30 cellular contexts compared by ENCODE assay signal in the genomic region with DNA sequence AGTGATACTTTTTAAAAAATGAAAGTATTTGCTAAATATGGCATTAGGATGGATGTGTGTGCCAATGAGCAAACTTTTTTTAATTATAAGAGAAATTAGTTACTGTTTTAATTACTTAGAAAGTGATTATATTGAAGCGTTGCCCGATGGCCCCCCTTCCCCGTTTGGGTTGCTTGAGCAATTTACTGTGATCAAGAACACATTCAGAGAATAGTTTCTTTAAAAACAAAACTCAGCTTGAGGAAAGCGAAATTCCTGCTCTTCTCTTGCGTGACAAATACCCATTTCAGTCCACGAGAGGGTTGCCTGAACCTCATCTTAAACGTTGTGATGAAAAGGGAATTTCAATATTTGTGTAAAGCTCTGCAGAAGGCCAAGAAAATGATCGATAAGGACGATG.
"Had no signal": no experiment of that assay in that cellular context is flagged by ENCODE, and none has a peak within 500 bp of the region (broad histone marks: within the 10 kb centered on the region; RNA-seq: fewer than 3 reads in every experiment).

No MANE protein-coding gene starts in this region.

- H3K36me3 ChIP-seq: adrenal gland, brain microvascular endothelial cell, breast epithelium had no signal

- H3K27ac ChIP-seq: adrenal gland, body of pancreas, brain microvascular endothelial cell, breast epithelium, VCaP had no signal

- DNase-seq: activated B cell treated with CpG ODN at 0.5 μM for 24 hours; activated CD4-positive, alpha-beta memory T cell treated with anti-CD3 and anti-CD28 coated beads for 36 hours; activated CD4-positive, alpha-beta T cell treated with anti-CD3 and anti-CD28 coated beads for 4 hours; activated CD4-positive, alpha-beta T cell treated with anti-CD3 and anti-CD28 coated beads, Interleukin-2, amount 10 ng/mL, durations not matched to agents 24 days and 14 days; activated CD4-positive, alpha-beta T cell treated with anti-CD3 and anti-CD28 coated beads, Interleukin-2, amount 50 U/mL, for 1 hour; activated CD4-positive, alpha-beta T cell treated with anti-CD3 and anti-CD28 coated beads, Interleukin-2, amount 50 U/mL, for 4 hours; activated CD4-positive, CD25-positive, alpha-beta regulatory T cell treated with anti-CD3 and anti-CD28 coated beads, Interleukin-2, amount 50 U/mL, for 72 hours; activated CD8-positive, alpha-beta memory T cell treated with anti-CD3 and anti-CD28 coated beads, Interleukin-2, amount 50 U/mL, for 4 hours; activated CD8-positive, alpha-beta T cell treated with anti-CD3 and anti-CD28 coated beads for 36 hours; activated effector memory CD4-positive, alpha-beta T cell treated with anti-CD3 and anti-CD28 coated beads, Interleukin-2, amount 50 U/mL, for 16 hours; activated gamma-delta T cell treated with Interleukin-2 at 50 U/mL for 16 hours; activated naive CD4-positive, alpha-beta T cell; activated naive CD4-positive, alpha-beta T cell treated with anti-CD3 and anti-CD28 coated beads for 36 hours; activated naive CD4-positive, alpha-beta T cell treated with anti-CD3 and anti-CD28 coated beads, Interleukin-2, amount 50 U/mL, for 16 hours; activated naive CD8-positive, alpha-beta T cell treated with anti-CD3 and anti-CD28 coated beads for 36 hours; activated T-cell treated with anti-CD3 and anti-CD28 coated beads for 4 hours; activated T-cell treated with anti-CD3 and anti-CD28 coated beads, Interleukin-2, amount 50 U/mL, for 1 hour; activated T-cell treated with anti-CD3 and anti-CD28 coated beads, Interleukin-2, amount 50 U/mL, for 4 hours; activated T-cell treated with anti-CD3 and anti-CD28 coated beads, Interleukin-2, amount 50 U/mL, for 72 hours; adrenal gland; amniotic stem cell; aorta; body of pancreas; brain microvascular endothelial cell; central memory CD4-positive, alpha-beta T cell; T-helper 1 cell; T-helper 2 cell; T-helper 9 cell had no signal

- H3K4me3 ChIP-seq: adrenal gland, body of pancreas, breast epithelium had no signal

- H3K4me1 ChIP-seq: adrenal gland, body of pancreas, breast epithelium had no signal

- H3K27me3 ChIP-seq: adrenal gland, body of pancreas, brain microvascular endothelial cell, breast epithelium had no signal

- H3K9me3 ChIP-seq: adrenal gland, body of pancreas, breast epithelium had no signal
